In the genomic region with DNA sequence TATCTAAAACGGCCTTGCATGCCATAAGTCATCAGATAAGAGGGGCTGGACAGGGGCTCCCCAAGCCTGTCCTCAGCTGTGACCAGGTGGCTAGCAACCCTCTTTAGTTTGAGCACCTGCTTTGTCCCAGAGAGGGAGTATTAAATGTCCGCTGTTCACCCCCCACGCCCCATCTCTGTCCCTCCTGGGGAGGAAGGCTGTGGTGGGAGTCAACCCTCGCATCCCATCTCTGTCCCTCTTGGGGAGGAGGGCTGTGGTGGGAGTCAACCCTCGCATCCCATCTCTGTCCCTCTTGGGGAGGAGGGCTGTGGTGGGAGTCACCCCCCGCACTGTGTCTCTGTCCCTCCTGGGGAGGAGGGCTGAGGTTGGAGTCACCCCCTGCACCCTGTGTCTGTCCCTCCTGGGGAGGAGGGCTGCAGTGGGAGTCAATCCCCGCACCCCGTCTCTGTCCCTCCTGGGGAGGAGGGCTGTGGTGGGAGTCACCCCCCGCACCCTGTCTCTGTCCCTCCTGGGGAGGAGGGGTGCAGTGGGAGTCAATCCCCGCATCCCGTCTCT, we compare ENCODE assay signal across 12 cellular contexts.
"Had no signal": no experiment of that assay in that cellular context is flagged by ENCODE, and none has a peak within 500 bp of the region (broad histone marks: within the 10 kb centered on the region; RNA-seq: fewer than 3 reads in every experiment).

No MANE protein-coding gene starts in this region.

- H3K27ac Mint-ChIP-seq: activated T-cell treated with anti-CD3 and anti-CD28 coated beads, Interleukin-2, amount 50 U/mL, for 72 hours; nephron progenitor cell; progenitor cell of endocrine pancreas had no signal

- H3K4me1 ChIP-seq: gastrocnemius medialis, uterus had no signal

- H3K9me3 Mint-ChIP-seq: activated T-cell treated with anti-CD3 and anti-CD28 coated beads, Interleukin-2, amount 50 U/mL, for 72 hours; nephron progenitor cell had no signal

- H3K27ac ChIP-seq: brain microvascular endothelial cell, esophagus squamous epithelium, gastrocnemius medialis, stomach, transverse colon, uterus had no signal

- H3K36me3 ChIP-seq: brain microvascular endothelial cell, esophagus squamous epithelium, gastrocnemius medialis, stomach, transverse colon, uterus had no signal

- DNase-seq: activated gamma-delta T cell, aorta, esophagus squamous epithelium, left ventricle myocardium superior had no signal

- H3K4me3 Mint-ChIP-seq: activated T-cell treated with anti-CD3 and anti-CD28 coated beads, Interleukin-2, amount 50 U/mL, for 72 hours; nephron progenitor cell had no signal

- H3K9me3 ChIP-seq: esophagus squamous epithelium, gastrocnemius medialis, stomach, transverse colon, uterus had no signal

- H3K4me3 ChIP-seq: esophagus squamous epithelium, gastrocnemius medialis, stomach, transverse colon, uterus had no signal
